In the genomic region with DNA sequence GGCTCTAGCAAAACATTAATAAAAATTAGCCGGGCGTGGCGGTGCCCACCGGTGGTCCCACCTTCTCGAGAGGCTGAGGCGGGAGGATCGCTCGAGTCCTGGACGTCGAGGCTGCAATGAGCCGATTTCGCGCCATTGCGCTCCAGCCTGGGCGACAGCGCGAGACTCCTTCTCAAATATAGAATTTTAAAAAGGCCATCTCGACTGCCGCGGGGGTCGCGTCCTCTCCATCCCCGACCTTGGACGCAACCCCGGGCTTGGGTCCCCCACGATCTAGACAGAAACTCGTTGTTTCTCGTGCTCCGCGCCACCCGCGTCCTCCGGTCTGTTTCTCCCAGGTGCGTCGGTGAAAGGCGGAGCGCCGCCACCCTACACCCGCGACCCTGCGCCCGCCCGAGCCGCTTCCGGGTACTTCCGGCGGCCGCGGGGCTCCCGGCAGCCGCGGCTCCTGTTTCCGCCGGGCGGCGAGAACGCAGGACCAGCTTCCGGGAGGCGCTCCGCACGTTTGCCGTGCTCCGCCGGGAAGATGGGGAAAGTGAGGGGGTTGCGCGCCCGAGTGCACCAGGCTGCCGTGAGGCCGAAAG, we compare ENCODE assay signal across 8 cellular contexts. TPM values are rescaled to one million over a fixed set of nuclear protein-coding genes. Genes with fewer than 3 reads are reported as not detected.
A peak's percentile ranks its signal among the peaks of the same experiment; 100 is the strongest.
DNase-seq lines count a peak whose midpoint lies in the region; ATAC-seq and TF ChIP-seq lines count a peak whose summit lies in the region.

A gene with protein sequence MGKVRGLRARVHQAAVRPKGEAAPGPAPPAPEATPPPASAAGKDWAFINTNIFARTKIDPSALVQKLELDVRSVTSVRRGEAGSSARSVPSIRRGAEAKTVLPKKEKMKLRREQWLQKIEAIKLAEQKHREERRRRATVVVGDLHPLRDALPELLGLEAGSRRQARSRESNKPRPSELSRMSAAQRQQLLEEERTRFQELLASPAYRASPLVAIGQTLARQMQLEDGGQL (plus strand): TSS at position 498 of the 584 bp plus-strand sequence. CDS start 29 bp downstream, at position 527.

- peak within 1 kb of the TSS; percentile 52 for H3K27ac ChIP-seq in RWPE2 (ENCODE audit: poor library complexity, severe bottlenecking)

- intact Hi-C loops in activated T-helper 2 cell treated with anti-CD3 and anti-CD28 coated beads, Interferon-gamma antibody, Interleukin-2, Interleukin-4, amounts not matched to agents 10 μg/mL and 5 μg/mL and 100 μg/mL, durations not matched to agents 14 hours and 24 hours and 36 hours (cut with micrococcal nuclease), result no loop called here

- peaks cover 36% of the 10 kb centered on the region for H3K4me1 Mint-ChIP-seq in activated T-helper 2 cell treated with anti-CD3 and anti-CD28 coated beads, Interferon-gamma antibody, Interleukin-2, Interleukin-4, amounts not matched to agents 10 μg/mL and 5 μg/mL and 100 μg/mL, durations not matched to agents 14 hours and 24 hours and 36 hours (ENCODE audit: low read depth)
- H3K4me1 Mint-ChIP-seq in nephron, result peaks cover 19% of the 10 kb centered on the region

- H3K4me3 Mint-ChIP-seq in activated T-helper 2 cell treated with anti-CD3 and anti-CD28 coated beads, Interferon-gamma antibody, Interleukin-2, Interleukin-4, amounts not matched to agents 10 μg/mL and 5 μg/mL and 100 μg/mL, durations not matched to agents 14 hours and 24 hours and 36 hours (ENCODE audit: low read depth), result peak within 1 kb of the TSS; percentile 86
- peak within 1 kb of the TSS; percentile 89 to 93 (median 93) for H3K4me3 Mint-ChIP-seq in nephron

- no peaks in the 10 kb centered on the region for H3K27me3 Mint-ChIP-seq in activated T-helper 2 cell treated with anti-CD3 and anti-CD28 coated beads, Interferon-gamma antibody, Interleukin-2, Interleukin-4, amounts not matched to agents 10 μg/mL and 5 μg/mL and 100 μg/mL, durations not matched to agents 14 hours and 24 hours and 36 hours (ENCODE audit: low read depth)
- H3K27me3 Mint-ChIP-seq in nephron (ENCODE audit: low read depth), result peaks cover 11% of the 10 kb centered on the region

- no peaks in the 10 kb centered on the region for H3K9me3 Mint-ChIP-seq in activated T-helper 2 cell treated with anti-CD3 and anti-CD28 coated beads, Interferon-gamma antibody, Interleukin-2, Interleukin-4, amounts not matched to agents 10 μg/mL and 5 μg/mL and 100 μg/mL, durations not matched to agents 14 hours and 24 hours and 36 hours
- H3K9me3 Mint-ChIP-seq in nephron, result no peaks in the 10 kb centered on the region

- H3K9me3 ChIP-seq in RWPE2 (ENCODE audit: severe bottlenecking), result no peaks in the 10 kb centered on the region

- H3K4me1 ChIP-seq in RWPE2 (ENCODE audit: insufficient read depth, poor library complexity, severe bottlenecking), result peaks cover 5% of the 10 kb centered on the region

- H3K36me3 ChIP-seq in RWPE2 (ENCODE audit: low read depth), result peaks cover 23% of the 10 kb centered on the region

- ATAC-seq in GM21515 (IDR thresholded peaks at IDR 0.05; ENCODE audit: unreplicated experiment), result peak; percentile 58
- ATAC-seq in RWPE2 (ENCODE audit: low read depth), result peak; percentile 93
- peak; percentile 97 for ATAC-seq in stimulated activated naive CD8-positive, alpha-beta T cell treated with anti-CD3 and anti-CD28 coated beads, Interleukin-15, Interleukin-2, amounts not matched to agents 100 U/mL and 50 U/mL, for 24 hours

- H3K27ac Mint-ChIP-seq in activated T-helper 2 cell treated with anti-CD3 and anti-CD28 coated beads, Interferon-gamma antibody, Interleukin-2, Interleukin-4, amounts not matched to agents 10 μg/mL and 5 μg/mL and 100 μg/mL, durations not matched to agents 14 hours and 24 hours and 36 hours, result peak within 1 kb of the TSS; percentile 64
- peak within 1 kb of the TSS; percentile 56 to 75 (median 68) for H3K27ac Mint-ChIP-seq in nephron

- TF ChIP-seq CTCF in RWPE2 (IDR thresholded peaks at IDR 0.05; ENCODE audit: poor library complexity, severe bottlenecking) (no peak), fibroblast of pulmonary artery (IDR thresholded peaks at IDR 0.05; ENCODE audit: low read length, missing control alignments) (no peak), nephron (IDR thresholded peaks at IDR 0.05; ENCODE audit: unreplicated experiment in 3 of 3) (no peak)

- H3K4me3 ChIP-seq in Jurkat, Clone E6-1 (ENCODE audit: low read length), result peak within 1 kb of the TSS; percentile 60
- H3K4me3 ChIP-seq in RWPE2 (ENCODE audit: severe bottlenecking) (peak within 1 kb of the TSS; percentile 44), fibroblast of pulmonary artery (replicated peaks; ENCODE audit: low read depth, low read length) (peak within 1 kb of the TSS; percentile 92)

- no peaks in the 10 kb centered on the region for H3K27me3 ChIP-seq in RWPE2 (ENCODE audit: insufficient read depth, poor library complexity, severe bottlenecking)

- DNase-seq in Caki2 (ENCODE audit: low read depth) (peak; percentile 79), RWPE2 (ENCODE audit: low spot score) (peak; percentile 77), fibroblast of pulmonary artery (ENCODE audit: low read depth) (peak; percentile 78)
- DNase-seq in Jurkat, Clone E6-1 (ENCODE audit: low read depth, low spot score), result peak; percentile 77
- peak; percentile 76 for DNase-seq in activated T-helper 2 cell treated with anti-CD3 and anti-CD28 coated beads, Interferon-gamma antibody, Interleukin-2, Interleukin-4, amounts not matched to agents 10 μg/mL and 5 μg/mL and 100 μg/mL, durations not matched to agents 14 hours and 24 hours and 36 hours (ENCODE audit: low spot score)
- DNase-seq in stimulated activated naive CD8-positive, alpha-beta T cell treated with anti-CD3 and anti-CD28 coated beads, Interleukin-15, Interleukin-2, amounts not matched to agents 100 U/mL and 50 U/mL, for 24 hours, result peak; percentile 89

- peaks cover 34% of the 10 kb centered on the region for H3K36me3 Mint-ChIP-seq in activated T-helper 2 cell treated with anti-CD3 and anti-CD28 coated beads, Interferon-gamma antibody, Interleukin-2, Interleukin-4, amounts not matched to agents 10 μg/mL and 5 μg/mL and 100 μg/mL, durations not matched to agents 14 hours and 24 hours and 36 hours (ENCODE audit: low read depth)
- H3K36me3 Mint-ChIP-seq in nephron (ENCODE audit: low read depth), result peaks cover 7% of the 10 kb centered on the region

- in situ Hi-C loops in Caki2 (cut with HindIII; ENCODE audit: low pct_unique_long_range_greater_than_20kb, low sequenced_read_pairs), result no loop called here

RNA-seq across cellular contexts. Expression of the gene that starts here (rescaled TPM):
- total RNA-seq in Caki2 (2014; rRNA removed; shearing (Covaris generic); ENCODE audit: low replicate concordance), result 42.9 and 55.0 TPM in 2 replicates
- 64.7 TPM for polyA plus RNA-seq in Jurkat, Clone E6-1 (2012; ENCODE audit: insufficient read depth, insufficient read length)
- 65.8 and 72.6 TPM in 2 replicates for total RNA-seq in activated T-helper 2 cell treated with anti-CD3 and anti-CD28 coated beads, Interferon-gamma antibody, Interleukin-2, Interleukin-4, amounts not matched to agents 10 μg/mL and 5 μg/mL and 100 μg/mL, durations not matched to agents 14 hours and 24 hours and 36 hours

Comparison
In these comparisons a context has a peak if more than half of its experiments do, and no peak if none do; other contexts are left out.
1. Peak in every context shown above with its lines: DNase-seq, ATAC-seq, H3K4me3 ChIP-seq and H3K27ac ChIP-seq.